17 cellular contexts compared by ENCODE assay signal in the genomic region with DNA sequence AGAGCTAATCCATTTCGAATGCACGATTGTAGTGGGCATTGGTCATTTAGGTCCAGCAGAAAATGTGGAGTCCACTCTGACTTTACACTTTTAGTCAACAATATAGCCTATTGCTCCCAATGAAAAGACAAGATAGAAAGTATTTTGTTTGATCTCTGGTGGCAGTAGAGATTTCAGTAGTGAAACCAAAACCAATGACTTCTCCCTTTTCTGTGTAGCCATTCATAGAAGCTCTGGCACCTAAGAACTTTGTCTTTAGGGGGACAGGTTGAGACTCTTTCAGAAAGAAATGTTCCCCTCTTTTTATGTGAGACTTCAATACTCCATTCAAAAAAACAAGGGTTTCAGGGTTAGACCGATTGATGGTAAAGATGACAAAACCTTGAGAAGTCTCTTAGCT.
A peak's percentile ranks its signal among the peaks of the same experiment; 100 is the strongest.
DNase-seq lines count a peak whose midpoint lies in the region; ATAC-seq and TF ChIP-seq lines count a peak whose summit lies in the region.
"Had no signal": no experiment of that assay in that cellular context is flagged by ENCODE, and none has a peak within 500 bp of the region (broad histone marks: within the 10 kb centered on the region; RNA-seq: fewer than 3 reads in every experiment).

No MANE protein-coding gene starts in this region.

- H3K9ac ChIP-seq in OCI-LY3 (ENCODE audit: low read length) = peak overlapping the region; percentile 61; the same call in 1 of the 2 replicates

- H4K20me1 ChIP-seq in OCI-LY3 (ENCODE audit: insufficient read depth, low read length) = no peaks in the 10 kb centered on the region

- H3K4me3 ChIP-seq in OCI-LY3 (ENCODE audit: low read length) = peak overlapping the region; percentile 65
- no peak overlapping the region for H3K4me3 ChIP-seq in mucosa of descending colon
- H3K4me3 ChIP-seq: body of pancreas, gastroesophageal sphincter, stomach had no signal

- no peaks in the 10 kb centered on the region for H3K79me2 ChIP-seq in OCI-LY3 (ENCODE audit: low read length)

- H3K36me3 ChIP-seq in OCI-LY3 (replicated peaks; ENCODE audit: low read depth, low read length) (no peaks in the 10 kb centered on the region), mucosa of descending colon (ENCODE audit: low read depth) (no peaks in the 10 kb centered on the region)
- H3K36me3 ChIP-seq: BE2C, gastroesophageal sphincter, stomach had no signal

- H3K4me2 ChIP-seq in OCI-LY3 (ENCODE audit: low read length) = peak overlapping the region; percentile 83

- TF ChIP-seq CTCF in OCI-LY3 (IDR thresholded peaks at IDR 0.05; ENCODE audit: low read depth, low read length) (no peak), mucosa of descending colon (IDR thresholded peaks at IDR 0.05) (no peak)

- H3K27ac ChIP-seq in OCI-LY3 (ENCODE audit: low read length) = peak overlapping the region; percentile 98
- H3K27ac ChIP-seq: body of pancreas, gastroesophageal sphincter, HL-60, stomach had no signal

- intact Hi-C loops in mucosa of descending colon (cut with DNase I, micrococcal nuclease) = no loop called here

- H3K4me1 ChIP-seq in OCI-LY3 (ENCODE audit: low read length) (peaks cover 36% of the 10 kb centered on the region), mucosa of descending colon (ENCODE audit: low read depth) (no peaks in the 10 kb centered on the region)
- H3K4me1 ChIP-seq: BE2C, body of pancreas, gastroesophageal sphincter, stomach had no signal

- ATAC-seq in GM18907 (IDR thresholded peaks at IDR 0.05; ENCODE audit: unreplicated experiment) (peak; percentile 98), GM21619 (IDR thresholded peaks at IDR 0.05; ENCODE audit: unreplicated experiment) (peak; percentile 90), HG03066 (IDR thresholded peaks at IDR 0.05; ENCODE audit: low read depth, unreplicated experiment) (peak; percentile 72), mucosa of descending colon (no peak)
- ATAC-seq: body of pancreas; effector memory CD8-positive, alpha-beta T cell; gastroesophageal sphincter; T-cell had no signal

- DNase-seq in SHP77 (lab: John Stamatoyannopoulos, UW) (no peak), ecto neural progenitor cell (ENCODE audit: low spot score) (no peak), mucosa of descending colon (no peak), activated T-cell treated with anti-CD3 and anti-CD28 coated beads for 4 hours (no peak)
- DNase-seq: activated CD4-positive, alpha-beta T cell treated with anti-CD3 and anti-CD28 coated beads, Interleukin-2, amount 10 ng/mL, durations not matched to agents 7 days and 5 days; BE2C; body of pancreas; DND-41; effector memory CD8-positive, alpha-beta T cell; stomach; T-cell had no signal

- H3K9me3 ChIP-seq in OCI-LY3 (ENCODE audit: insufficient read depth, low read length) = no peaks in the 10 kb centered on the region
- H3K9me3 ChIP-seq in mucosa of descending colon = no peaks in the 10 kb centered on the region
- H3K9me3 ChIP-seq: BE2C, body of pancreas, gastroesophageal sphincter, stomach had no signal

- H3K27me3 ChIP-seq in OCI-LY3 (ENCODE audit: low read depth, low read length) = no peaks in the 10 kb centered on the region
- H3K27me3 ChIP-seq: BE2C, body of pancreas, gastroesophageal sphincter, stomach had no signal

- no peak overlapping the region; the same call in 1 of the 2 replicates for H2AFZ ChIP-seq in OCI-LY3 (ENCODE audit: low read depth, low read length)
